18 cellular contexts compared by ENCODE assay signal in genomic region chr14:33297565-33297964, GRCh38.
A peak's percentile ranks its signal among the peaks of the same experiment; 100 is the strongest.
DNase-seq lines count a peak whose midpoint lies in the region; ATAC-seq and TF ChIP-seq lines count a peak whose summit lies in the region.
"Had no signal": no experiment of that assay in that cellular context is flagged by ENCODE, and none has a peak within 500 bp of the region (broad histone marks: within the 10 kb centered on the region; RNA-seq: fewer than 3 reads in every experiment).

No MANE protein-coding gene starts in this region.

- no peak overlapping the region for H4K8ac ChIP-seq in trophoblast cell (ENCODE audit: low read depth, low read length)

- no peak overlapping the region for H2BK12ac ChIP-seq in trophoblast cell (ENCODE audit: low read length)

- H3K4me2 ChIP-seq in GM23338 = no peak overlapping the region
- no peak overlapping the region for H3K4me2 ChIP-seq in trophoblast cell (ENCODE audit: low read length)

- no peak overlapping the region for H3K27ac Mint-ChIP-seq in GM23338
- peak overlapping the region; percentile 90; the same call in 1 of the 2 replicates for H3K27ac Mint-ChIP-seq in WTC11

- no CpG with 5 or more reads among the region's 4 CpGs for WGBS in iPS DF 6.9 (ENCODE audit: insufficient coverage, insufficient read length)
- WGBS in trophoblast cell (ENCODE audit: extremely low coverage, insufficient coverage, insufficient read length) = no CpG with 5 or more reads among the region's 4 CpGs

- TF ChIP-seq CTCF in A673 (conservative IDR thresholded peaks at IDR 0.05; ENCODE audit: low read depth, low read length) (no peak), GM23338 (conservative IDR thresholded peaks at IDR 0.05; ENCODE audit: low read depth in 2 of 2) (no peak), WTC11 (IDR thresholded peaks at IDR 0.05) (no peak)

- no peak overlapping the region for H3K4ac ChIP-seq in trophoblast cell (ENCODE audit: low read depth, low read length)

- H2BK120ac ChIP-seq in trophoblast cell (ENCODE audit: insufficient read depth, low read length, poor library complexity) = no peak overlapping the region

- H2BK5ac ChIP-seq in trophoblast cell (ENCODE audit: low read depth, low read length, poor library complexity) = no peak overlapping the region

- no peak overlapping the region for H3K23ac ChIP-seq in trophoblast cell (ENCODE audit: low read length)

- no peak overlapping the region for H4K91ac ChIP-seq in trophoblast cell (ENCODE audit: low read depth, low read length)

- H3K36me3 ChIP-seq in A673 (ENCODE audit: insufficient read depth, low read length, poor library complexity, severe bottlenecking) (no peaks in the 10 kb centered on the region), GM23338 (ENCODE audit: insufficient read depth) (no peaks in the 10 kb centered on the region), iPS DF 6.9 (ENCODE audit: control insufficient read depth, insufficient read depth, low read length) (no peaks in the 10 kb centered on the region), trophoblast cell (ENCODE audit: control insufficient read depth in 1 of 2, insufficient read depth in 2 of 2, low read length in 2 of 2) (no peaks in the 10 kb centered on the region)
- H3K36me3 ChIP-seq: BE2C had no signal

- ATAC-seq in GM23338 (peak; percentile 63), WTC11 (peak; percentile 80), HG03520 (IDR thresholded peaks at IDR 0.05; ENCODE audit: unreplicated experiment) (no peak), GM21717 (IDR thresholded peaks at IDR 0.05; ENCODE audit: unreplicated experiment) (no peak)
- ATAC-seq: SK-N-SH treated with all-trans-retinoic acid at 6 μM for 48 hours had no signal

- no peak overlapping the region for H2AK5ac ChIP-seq in trophoblast cell (ENCODE audit: low read length)

- H3K27me3 Mint-ChIP-seq in GM23338 (ENCODE audit: insufficient read depth, low read depth, poor library complexity) (peaks cover 2% of the 10 kb centered on the region), WTC11 (ENCODE audit: low read depth) (no peaks in the 10 kb centered on the region)

- no peaks in the 10 kb centered on the region for H3K36me3 Mint-ChIP-seq in GM23338 (ENCODE audit: low read depth)
- H3K36me3 Mint-ChIP-seq in WTC11 = no peaks in the 10 kb centered on the region

- no peaks in the 10 kb centered on the region for H4K20me1 ChIP-seq in GM23338 (replicated peaks; ENCODE audit: insufficient read depth)

- no peaks in the 10 kb centered on the region for H3F3A ChIP-seq in GM23338 (replicated peaks; ENCODE audit: low read depth)

- H3K9ac ChIP-seq in trophoblast cell (ENCODE audit: low read length) = no peak overlapping the region

- DNase-seq in A673 (ENCODE audit: low spot score) (peak; percentile 27), GM23338 (ENCODE audit: low spot score) (peak; percentile 48), WTC11 (ENCODE audit: low spot score) (no peak), iPS DF 6.9 (ENCODE audit: low read depth, low spot score) (peak; percentile 11), erythroblast (lab: John Stamatoyannopoulos, UW) (no peak), trophoblast cell (no peak)
- DNase-seq: BE2C, Caco-2, DND-41, GOT3, Kasumi-1, NCI-H2029, NCI-H526, SIG-M5 had no signal

- CTCF ChIA-PET in A673 (lab: Charles Lee) = no interaction called here
- CTCF ChIA-PET in WTC11 (lab: Charles Lee) = no interaction called here

- POLR2A ChIA-PET in A673 (lab: Charles Lee; ENCODE audit: low non-redundant PET) (no interaction called here), WTC11 (lab: Charles Lee) (no interaction called here)

- H3K9me3 Mint-ChIP-seq in GM23338 (no peaks in the 10 kb centered on the region), WTC11 (no peaks in the 10 kb centered on the region)

- intact Hi-C loops in A673 (cut with micrococcal nuclease; ENCODE audit: unreplicated experiment) = no loop called here

- H3K14ac ChIP-seq in trophoblast cell (ENCODE audit: low read length) = no peak overlapping the region

- no peaks in the 10 kb centered on the region for H3K79me1 ChIP-seq in trophoblast cell (ENCODE audit: low read length)

- H3K9me3 ChIP-seq in A673 (ENCODE audit: low read depth, low read length, poor library complexity, severe bottlenecking) = no peaks in the 10 kb centered on the region
- no peaks in the 10 kb centered on the region for H3K9me3 ChIP-seq in iPS DF 6.9 (ENCODE audit: control insufficient read depth, insufficient read depth, low read length)
- H3K9me3 ChIP-seq in trophoblast cell (ENCODE audit: insufficient read depth, low read depth, low read length) = no peaks in the 10 kb centered on the region
- H3K9me3 ChIP-seq: BE2C, Caco-2 had no signal

- H3K4me1 Mint-ChIP-seq in GM23338 (peaks cover 12% of the 10 kb centered on the region), WTC11 (peaks cover 25% of the 10 kb centered on the region)

- H3K4me3 Mint-ChIP-seq in GM23338 = no peak overlapping the region
- H3K4me3 Mint-ChIP-seq in WTC11 = peak overlapping the region; percentile 44; the same call in 1 of the 2 replicates

- no TSS peak for BruUV-seq in A673 (replicated peaks; lab: Mats Ljungman, UMichigan)

- H3K4me1 ChIP-seq in A673 (ENCODE audit: insufficient read depth, low read length, poor library complexity, severe bottlenecking) (peaks cover 4% of the 10 kb centered on the region), GM23338 (ENCODE audit: insufficient read depth) (peaks cover 8% of the 10 kb centered on the region; the same call in 1 of the 2 replicates), iPS DF 6.9 (ENCODE audit: control insufficient read depth, insufficient read depth, low read length) (no peaks in the 10 kb centered on the region; the same call in 1 of the 2 replicates), trophoblast cell (ENCODE audit: control insufficient read depth in 1 of 2, insufficient read depth in 2 of 2, low read length in 2 of 2) (no peaks in the 10 kb centered on the region)
- H3K4me1 ChIP-seq: BE2C, Caco-2 had no signal

- H3K79me2 ChIP-seq in GM23338 (replicated peaks; ENCODE audit: insufficient read depth) (no peaks in the 10 kb centered on the region), trophoblast cell (ENCODE audit: control insufficient read depth, insufficient read depth, low read length, poor library complexity) (no peaks in the 10 kb centered on the region)

- H4K12ac ChIP-seq in trophoblast cell (ENCODE audit: low read depth, low read length) = no peak overlapping the region

- H3K4me3 ChIP-seq in A673 (ENCODE audit: low read depth, low read length, poor library complexity, severe bottlenecking) = no peak overlapping the region
- no peak overlapping the region for H3K4me3 ChIP-seq in GM23338
- no peak overlapping the region for H3K4me3 ChIP-seq in iPS DF 6.9 (ENCODE audit: low read length)
- no peak overlapping the region for H3K4me3 ChIP-seq in trophoblast cell (ENCODE audit: low read depth, low read length)

- no peak overlapping the region for H2AFZ ChIP-seq in GM23338
- no peak overlapping the region for H2AFZ ChIP-seq in trophoblast cell (ENCODE audit: insufficient read depth, low read length, poor library complexity)

- TF ChIP-seq POLR2A in erythroblast (IDR thresholded peaks at IDR 0.05; ENCODE audit: low read length) = no peak

- no peak overlapping the region for H3K27ac ChIP-seq in A673 (ENCODE audit: low read depth, low read length, poor library complexity, severe bottlenecking)
- H3K27ac ChIP-seq in GM23338 (ENCODE audit: low read depth) = no peak overlapping the region
- H3K27ac ChIP-seq in iPS DF 6.9 (ENCODE audit: low read length) = no peak overlapping the region
- no peak overlapping the region for H3K27ac ChIP-seq in trophoblast cell (ENCODE audit: low read depth, low read length)
- H3K27ac ChIP-seq: RWPE1 had no signal

- H3K9me2 ChIP-seq in GM23338 (ENCODE audit: insufficient read depth) = no peaks in the 10 kb centered on the region; the same call in 1 of the 2 replicates

- no peak overlapping the region for H3K18ac ChIP-seq in trophoblast cell (ENCODE audit: low read length)

- H3K27me3 ChIP-seq in A673 (replicated peaks; ENCODE audit: insufficient read depth, low read depth, low read length, poor library complexity) (no peaks in the 10 kb centered on the region), GM23338 (ENCODE audit: insufficient read depth) (no peaks in the 10 kb centered on the region), iPS DF 6.9 (ENCODE audit: control insufficient read depth, insufficient read depth, low read length) (no peaks in the 10 kb centered on the region), trophoblast cell (ENCODE audit: insufficient read depth, low read length) (no peaks in the 10 kb centered on the region)
- H3K27me3 ChIP-seq: BE2C had no signal

TF ChIP-seq in GM23338, 12 proteins besides CTCF, POLR2A, EP300 and RAD21 (continues in another document):
- TF ChIP-seq ETS1 (IDR thresholded peaks at IDR 0.05) (no peak), CREB1 (CRISPR knock-in tag; IDR thresholded peaks at IDR 0.05; ENCODE audit: low read depth) (no peak), NANOG (IDR thresholded peaks at IDR 0.05; ENCODE audit: borderline replicate concordance) (no peak), JUNB (IDR thresholded peaks at IDR 0.05; ENCODE audit: unreplicated experiment) (no peak), EZH2 (IDR thresholded peaks at IDR 0.05; ENCODE audit: low read depth, unreplicated experiment) (no peak), ZNF114 (CRISPR knock-in tag; IDR thresholded peaks at IDR 0.05) (no peak)

TF ChIP-seq in WTC11, 78 proteins besides CTCF, POLR2A, EP300 and RAD21 (continues in another document):
- TF ChIP-seq ZNF317 (CRISPR knock-in tag; IDR thresholded peaks at IDR 0.05; ENCODE audit: borderline replicate concordance, low read depth) (no peak), FOXP4 (CRISPR knock-in tag; IDR thresholded peaks at IDR 0.05) (no peak), SP1 (CRISPR knock-in tag; conservative IDR thresholded peaks at IDR 0.05) (no peak), IRF2 (CRISPR knock-in tag; IDR thresholded peaks at IDR 0.05; ENCODE audit: borderline replicate concordance, low read depth) (no peak)

Comparison
In these comparisons a context has a peak if more than half of its experiments do, and no peak if none do; other contexts are left out.
1. DNase-seq: peak in A673 (single experiment), GM23338 (single experiment) and iPS DF 6.9 (single experiment); none in WTC11 (single experiment), erythroblast (0 of 2) and trophoblast cell (0 of 2).
2. ATAC-seq: peak in GM23338 (single experiment) and WTC11 (single experiment); none in HG03520 (single experiment) and GM21717 (single experiment).